ENCODE assay signal across 11 cellular contexts in the genomic region with DNA sequence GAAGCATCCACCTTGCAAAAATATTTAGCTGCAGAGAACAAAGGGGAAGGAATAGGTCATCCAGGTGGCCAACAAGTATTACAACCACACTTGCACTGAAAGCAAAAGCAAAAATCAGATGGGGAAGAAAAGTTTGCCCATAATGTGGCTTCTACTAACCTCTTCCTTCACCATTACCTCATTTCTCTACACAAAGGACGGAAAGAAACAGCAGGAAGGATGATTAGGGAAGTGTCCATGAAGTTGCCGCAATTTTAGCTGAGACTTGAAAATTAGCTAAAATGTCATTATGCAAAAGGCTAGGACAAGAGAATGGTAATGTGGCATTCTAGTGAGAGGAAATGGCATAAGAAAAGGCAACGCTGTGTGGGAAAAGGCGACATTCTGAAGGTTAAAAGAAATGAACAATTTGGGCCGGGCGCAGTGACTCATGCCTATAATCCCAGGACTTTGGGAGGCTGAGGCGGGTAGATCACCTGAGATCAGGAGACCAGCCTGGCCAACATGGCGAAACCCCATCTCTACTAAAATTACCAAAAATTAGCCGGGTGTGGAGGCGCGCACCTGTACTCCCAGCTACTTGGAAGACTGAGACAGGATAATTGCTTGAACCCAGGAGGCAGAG. TPM values are rescaled to one million over a fixed set of nuclear protein-coding genes. Genes with fewer than 3 reads are reported as not detected.
DNase-seq lines count a peak whose midpoint lies in the region; ATAC-seq and TF ChIP-seq lines count a peak whose summit lies in the region.
"Had no signal": no experiment of that assay in that cellular context is flagged by ENCODE, and none has a peak within 500 bp of the region (broad histone marks: within the 10 kb centered on the region; RNA-seq: fewer than 3 reads in every experiment).

No MANE protein-coding gene starts in this region.

- H3K36me3 Mint-ChIP-seq in activated naive CD4-positive, alpha-beta T cell treated with anti-CD3 and anti-CD28 coated beads, Interleukin-2, amount 50 U/mL, for 72 hours: no peaks in the 10 kb centered on the region
- H3K36me3 Mint-ChIP-seq in natural killer cell: no peaks in the 10 kb centered on the region

- peak overlapping the region in 1 of 2 donors; percentile 83 for H3K27ac Mint-ChIP-seq in activated naive CD4-positive, alpha-beta T cell treated with anti-CD3 and anti-CD28 coated beads, Interleukin-2, amount 50 U/mL, for 72 hours
- peak overlapping the region; percentile 79 to 80 for H3K27ac Mint-ChIP-seq in natural killer cell

- H3K27me3 Mint-ChIP-seq in natural killer cell (ENCODE audit: low read depth in 2 of 2): no peaks in the 10 kb centered on the region

- H3K4me3 Mint-ChIP-seq in natural killer cell: peak overlapping the region; percentile 74

- POLR2A ChIA-PET in GM10248 (lab: Yijun Ruan, JAX): no interaction called here

- TF ChIP-seq CTCF in GM10248 (IDR thresholded peaks at IDR 0.05; ENCODE audit: control extremely low read depth, extremely low read depth, low read depth, missing control alignments) (no peak), natural killer cell (IDR thresholded peaks at IDR 0.05) (no peak)

- CTCF ChIA-PET in GM10248 (lab: Yijun Ruan, JAX): interaction anchor here (0.8 to 2.9 kb wide), 7 partner anchors 8 to 59 kb away, joined by 3 to 13 read pairs (median 5); a partner anchor contains a TSS

- intact Hi-C loops in natural killer cell (cut with micrococcal nuclease): loop anchor here (10.0 kb wide), 1 partner anchor 75 kb away; no protein-coding TSS in a partner anchor

- H3K4me1 Mint-ChIP-seq in natural killer cell: peaks cover 77 to 79% of the 10 kb centered on the region in 2 donors

- no peaks in the 10 kb centered on the region for H3K9me3 Mint-ChIP-seq in activated naive CD4-positive, alpha-beta T cell treated with anti-CD3 and anti-CD28 coated beads, Interleukin-2, amount 50 U/mL, for 72 hours
- H3K9me3 Mint-ChIP-seq in natural killer cell: no peaks in the 10 kb centered on the region

- ATAC-seq in HG03280 (IDR thresholded peaks at IDR 0.05; ENCODE audit: unreplicated experiment) (peak; percentile 68), natural killer cell (peak; percentile 58 to 72 (median 69)), HG03139 (IDR thresholded peaks at IDR 0.05; ENCODE audit: unreplicated experiment) (no peak)
- ATAC-seq in activated naive CD4-positive, alpha-beta T cell treated with anti-CD3 and anti-CD28 coated beads, Interleukin-2, amount 50 U/mL, for 72 hours: peak; percentile 46 to 76
- ATAC-seq: gastroesophageal sphincter had no signal

- DNase-seq in GM10248 (ENCODE audit: extremely low spot score) (peak; percentile 56), natural killer cell (no peak), superior temporal gyrus (ENCODE audit: extremely low spot score) (no peak), SW480 (ENCODE audit: low spot score) (no peak), DMS114 treated with DMSO at 0.1 percent for 48 hours (lab: John Stamatoyannopoulos, UW; ENCODE audit: unreplicated experiment) (no peak)
- DNase-seq in activated naive CD4-positive, alpha-beta T cell treated with anti-CD3 and anti-CD28 coated beads, Interleukin-2, amount 50 U/mL, for 72 hours (ENCODE audit: low spot score in 2 of 2): no peak
- DNase-seq: amygdala, SW 1271 had no signal

RNA-seq across cellular contexts. Expression of a gene that starts 13.7 kb away (rescaled TPM):
- 10 to 100 TPM; 74.7 to 87.3 TPM for total RNA-seq in activated naive CD4-positive, alpha-beta T cell treated with anti-CD3 and anti-CD28 coated beads, Interleukin-2, amount 50 U/mL, for 72 hours
- 100 to 1,000 TPM; 202 to 240 (median 220) TPM for total RNA-seq in natural killer cell
